Comparison of ENCODE assay signal across 23 cellular contexts in genomic region chr2:25369876-25370275, GRCh38. TPM values are rescaled to one million over a fixed set of nuclear protein-coding genes. Genes with fewer than 3 reads are reported as not detected.
DNase-seq lines count a peak whose midpoint lies in the region; ATAC-seq and TF ChIP-seq lines count a peak whose summit lies in the region.
"Had no signal": no experiment of that assay in that cellular context is flagged by ENCODE, and none has a peak within 500 bp of the region (broad histone marks: within the 10 kb centered on the region; RNA-seq: fewer than 3 reads in every experiment).

No MANE protein-coding gene starts in this region.

- no peak overlapping the region for H3K9ac ChIP-seq in SK-N-MC (ENCODE audit: insufficient read length)
- H3K9ac ChIP-seq in mesendoderm (ENCODE audit: low read length), result no peak overlapping the region
- no peak overlapping the region for H3K9ac ChIP-seq in mesenchymal stem cell (ENCODE audit: low read length)
- H3K9ac ChIP-seq: BLaER1, GM23248 had no signal

- H3K27ac Mint-ChIP-seq in CD4-positive, CD25-positive, alpha-beta regulatory T cell, result peak overlapping the region in 2 of 3 donors; percentile 12 to 77
- peak overlapping the region; percentile 58 for H3K27ac Mint-ChIP-seq in stimulated activated effector memory CD8-positive, alpha-beta T cell treated with anti-CD3 and anti-CD28 coated beads, Interleukin-12 subunit alpha, Interleukin-12 subunit beta, amount 100 ng/mL, for 72 hours
- peak overlapping the region in 2 of 9 donors; percentile 22 to 45 for H3K27ac Mint-ChIP-seq in naive thymus-derived CD4-positive, alpha-beta T cell
- H3K27ac Mint-ChIP-seq: CD8-positive, alpha-beta T cell had no signal

- H3K4me1 Mint-ChIP-seq in CD4-positive, CD25-positive, alpha-beta regulatory T cell, result peaks cover 0 to 20% (median 3%) of the 10 kb centered on the region in 4 donors
- peaks cover 2% of the 10 kb centered on the region for H3K4me1 Mint-ChIP-seq in stimulated activated effector memory CD8-positive, alpha-beta T cell treated with anti-CD3 and anti-CD28 coated beads, Interleukin-12 subunit alpha, Interleukin-12 subunit beta, amount 100 ng/mL, for 72 hours
- peaks cover 0 to 14% (median 5%) of the 10 kb centered on the region in 7 donors for H3K4me1 Mint-ChIP-seq in naive thymus-derived CD4-positive, alpha-beta T cell

- no peaks in the 10 kb centered on the region for H3K27me3 Mint-ChIP-seq in CD4-positive, CD25-positive, alpha-beta regulatory T cell
- no peaks in the 10 kb centered on the region for H3K27me3 Mint-ChIP-seq in naive thymus-derived CD4-positive, alpha-beta T cell

- no peak overlapping the region for H3K27ac ChIP-seq in CD4-positive, CD25-positive, alpha-beta regulatory T cell (ENCODE audit: insufficient read depth, low read length, poor library complexity, severe bottlenecking)
- H3K27ac ChIP-seq in SK-N-MC, result 0 out of 2 replicates have a peak overlapping the region, but pooled peaks have one; percentile 75
- no peak overlapping the region for H3K27ac ChIP-seq in mesendoderm (ENCODE audit: low read depth, low read length)
- H3K27ac ChIP-seq in right atrium auricular region, result no peak overlapping the region
- no peak overlapping the region for H3K27ac ChIP-seq in naive thymus-derived CD4-positive, alpha-beta T cell (ENCODE audit: low read depth, low read length)
- no peak overlapping the region for H3K27ac ChIP-seq in mesenchymal stem cell (ENCODE audit: low read length, poor library complexity, severe bottlenecking)
- H3K27ac ChIP-seq: BLaER1, GM23248 had no signal

- no peaks in the 10 kb centered on the region for H3K4me1 ChIP-seq in CD4-positive, CD25-positive, alpha-beta regulatory T cell (ENCODE audit: control insufficient read depth, insufficient read depth, low read length, poor library complexity, severe bottlenecking)
- H3K4me1 ChIP-seq in mesendoderm (ENCODE audit: control insufficient read depth, low read depth, low read length) (peaks cover 2% of the 10 kb centered on the region), right atrium auricular region (peaks cover 0 to 5% of the 10 kb centered on the region in 2 donors), mesenchymal stem cell (ENCODE audit: control insufficient read depth, insufficient read depth, low read depth, low read length) (peaks cover 2% of the 10 kb centered on the region)
- H3K4me1 ChIP-seq in naive thymus-derived CD4-positive, alpha-beta T cell (ENCODE audit: control insufficient read depth in 2 of 2, insufficient read depth in 2 of 2, low read length in 2 of 2), result no peaks in the 10 kb centered on the region

- H2BK15ac ChIP-seq in mesendoderm (replicated peaks; ENCODE audit: low read depth) (no peak overlapping the region), mesenchymal stem cell (ENCODE audit: low read depth, poor library complexity, severe bottlenecking) (no peak overlapping the region)

- no CpG with 5 or more reads among the region's 5 CpGs for WGBS in mesendoderm (ENCODE audit: extremely low coverage, insufficient coverage, low lambda C conversion rate)
- WGBS in mesenchymal stem cell, result 87% methylated on average over 3 of the region's 5 CpGs

- H4K91ac ChIP-seq in mesenchymal stem cell (ENCODE audit: low read length), result no peak overlapping the region

- no peak overlapping the region for H2AFZ ChIP-seq in mesenchymal stem cell (ENCODE audit: low read depth, low read length)
- H2AFZ ChIP-seq: GM23248 had no signal

- no peak overlapping the region for H3K14ac ChIP-seq in mesenchymal stem cell (ENCODE audit: low read length in 2 of 2)

- H4K8ac ChIP-seq in mesendoderm (ENCODE audit: low read depth, low read length) (no peak overlapping the region), mesenchymal stem cell (ENCODE audit: low read length) (no peak overlapping the region)

- H3K79me1 ChIP-seq in mesendoderm (ENCODE audit: low read length), result no peaks in the 10 kb centered on the region
- no peaks in the 10 kb centered on the region for H3K79me1 ChIP-seq in mesenchymal stem cell (replicated peaks; ENCODE audit: low read length, poor library complexity, severe bottlenecking)

- TF ChIP-seq CTCF in right atrium auricular region (IDR thresholded peaks at IDR 0.05), result no peak

- H3K4ac ChIP-seq in mesendoderm (ENCODE audit: low read depth, low read length) (no peak overlapping the region), mesenchymal stem cell (ENCODE audit: low read depth in 1 of 2, low read length in 2 of 2) (no peak overlapping the region)

- DNase-seq in CD4-positive, CD25-positive, alpha-beta regulatory T cell, result no peak
- DNase-seq in SK-N-MC (ENCODE audit: low read depth, low spot score), result no peak
- peak; percentile 26 for DNase-seq in mesendoderm
- DNase-seq in stimulated activated effector memory CD8-positive, alpha-beta T cell treated with anti-CD3 and anti-CD28 coated beads, Interleukin-12 subunit alpha, Interleukin-12 subunit beta, amount 100 ng/mL, for 72 hours (ENCODE audit: low spot score in 2 of 2), result no peak
- no peak for DNase-seq in right atrium auricular region (ENCODE audit: low spot score)
- no peak for DNase-seq in naive thymus-derived CD4-positive, alpha-beta T cell
- DNase-seq in mesenchymal stem cell, result no peak
- DNase-seq: CD8-positive, alpha-beta T cell; DMS53; EL; GM23248; Kasumi-1; MG63; NCI-H1048; NCI-H1436 treated with DMSO at 0.1 percent for 48 hours; NCI-H2029; NCI-H446 treated with DMSO at 0.1 percent for 48 hours; NCI-H69; NK-92 treated with Interleukin-12 subunit alpha and Interleukin-12 subunit beta, amount 100 ng/mL, for 24 hours; Right ventricle myocardium superior had no signal

- peaks cover 5% of the 10 kb centered on the region for H3K36me3 ChIP-seq in CD4-positive, CD25-positive, alpha-beta regulatory T cell (ENCODE audit: control insufficient read depth, insufficient read depth, low read length)
- H3K36me3 ChIP-seq in SK-N-MC (ENCODE audit: insufficient read depth, low read length) (no peaks in the 10 kb centered on the region), mesendoderm (ENCODE audit: control insufficient read depth, insufficient read depth, low read length) (no peaks in the 10 kb centered on the region), right atrium auricular region (no peaks in the 10 kb centered on the region), mesenchymal stem cell (ENCODE audit: control insufficient read depth in 1 of 2, insufficient read depth in 2 of 2, low read depth in 1 of 2, low read length in 2 of 2) (no peaks in the 10 kb centered on the region)
- H3K36me3 ChIP-seq in naive thymus-derived CD4-positive, alpha-beta T cell (ENCODE audit: control insufficient read depth in 2 of 3, insufficient read depth in 3 of 3, low read length in 3 of 3), result no peaks in the 10 kb centered on the region
- H3K36me3 ChIP-seq: BLaER1, HAP-1, MG63 had no signal

- ATAC-seq in CD4-positive, CD25-positive, alpha-beta regulatory T cell (ENCODE audit: low read depth in 2 of 2), result no peak
- no peak for ATAC-seq in stimulated activated effector memory CD8-positive, alpha-beta T cell treated with anti-CD3 and anti-CD28 coated beads, Interleukin-12 subunit alpha, Interleukin-12 subunit beta, amount 100 ng/mL, for 72 hours
- ATAC-seq in naive thymus-derived CD4-positive, alpha-beta T cell, result no peak
- ATAC-seq: CD8-positive, alpha-beta T cell; GM12878 had no signal

- no peaks in the 10 kb centered on the region for H3K9me3 ChIP-seq in CD4-positive, CD25-positive, alpha-beta regulatory T cell (ENCODE audit: control insufficient read depth in 2 of 2, low read length in 2 of 2)
- no peaks in the 10 kb centered on the region for H3K9me3 ChIP-seq in SK-N-MC (ENCODE audit: low read depth, low read length)
- no peaks in the 10 kb centered on the region for H3K9me3 ChIP-seq in right atrium auricular region
- H3K9me3 ChIP-seq in naive thymus-derived CD4-positive, alpha-beta T cell (ENCODE audit: control insufficient read depth in 2 of 3, low read length in 3 of 3), result no peaks in the 10 kb centered on the region
- H3K9me3 ChIP-seq in mesenchymal stem cell (ENCODE audit: control insufficient read depth, low read length), result no peaks in the 10 kb centered on the region
- H3K9me3 ChIP-seq: BLaER1, HAP-1, MG63 had no signal

- CTCF ChIA-PET in naive thymus-derived CD4-positive, alpha-beta T cell (lab: Charles Lee), result interaction anchor here (0.5 kb wide), 1 partner anchor 16 kb away, joined by 3 read pairs; no protein-coding TSS in a partner anchor

- H2BK5ac ChIP-seq in mesendoderm (ENCODE audit: low read length), result no peak overlapping the region
- H2BK5ac ChIP-seq in mesenchymal stem cell (ENCODE audit: low read depth, low read length, poor library complexity, severe bottlenecking), result no peak overlapping the region

- H3K56ac ChIP-seq in mesendoderm (ENCODE audit: low read length), result no peak overlapping the region

- intact Hi-C loops in naive thymus-derived CD4-positive, alpha-beta T cell (cut with micrococcal nuclease), result loop anchor here in 1 of 2 donors (10.0 kb wide), 1 partner anchor 305 kb away; the partner anchor contains the start of gene DTNB

- no peaks in the 10 kb centered on the region for H3K9me3 Mint-ChIP-seq in CD4-positive, CD25-positive, alpha-beta regulatory T cell
- no peaks in the 10 kb centered on the region for H3K9me3 Mint-ChIP-seq in stimulated activated effector memory CD8-positive, alpha-beta T cell treated with anti-CD3 and anti-CD28 coated beads, Interleukin-12 subunit alpha, Interleukin-12 subunit beta, amount 100 ng/mL, for 72 hours
- no peaks in the 10 kb centered on the region for H3K9me3 Mint-ChIP-seq in naive thymus-derived CD4-positive, alpha-beta T cell
- H3K9me3 Mint-ChIP-seq: CD8-positive, alpha-beta T cell had no signal

- H3K18ac ChIP-seq in mesendoderm (ENCODE audit: low read length), result no peak overlapping the region
- H3K18ac ChIP-seq in mesenchymal stem cell (ENCODE audit: low read depth in 1 of 2, low read length in 2 of 2), result no peak overlapping the region

- H3K4me3 ChIP-seq in CD4-positive, CD25-positive, alpha-beta regulatory T cell (ENCODE audit: low read depth, low read length), result no peak overlapping the region
- no peak overlapping the region for H3K4me3 ChIP-seq in SK-N-MC
- no peak overlapping the region for H3K4me3 ChIP-seq in mesendoderm (ENCODE audit: low read length)
- H3K4me3 ChIP-seq in right atrium auricular region, result no peak overlapping the region
- no peak overlapping the region for H3K4me3 ChIP-seq in naive thymus-derived CD4-positive, alpha-beta T cell (ENCODE audit: low read length)
- H3K4me3 ChIP-seq in mesenchymal stem cell (ENCODE audit: insufficient read depth in 1 of 2, low read depth in 1 of 2, low read length in 2 of 2), result no peak overlapping the region
- H3K4me3 ChIP-seq: BLaER1, GM12878, GM23248, HAP-1, MG63 had no signal

- POLR2A ChIA-PET in naive thymus-derived CD4-positive, alpha-beta T cell (lab: Charles Lee), result no interaction called here

- no peak overlapping the region for H2BK12ac ChIP-seq in mesenchymal stem cell (ENCODE audit: low read length in 2 of 2)

- H2BK120ac ChIP-seq in mesendoderm (ENCODE audit: low read depth, low read length) (no peak overlapping the region), mesenchymal stem cell (ENCODE audit: low read depth, low read length) (no peak overlapping the region)

- H4K5ac ChIP-seq in mesendoderm (ENCODE audit: low read length), result no peak overlapping the region

- no peak overlapping the region for H3K4me2 ChIP-seq in mesendoderm (ENCODE audit: low read length)
- no peak overlapping the region for H3K4me2 ChIP-seq in mesenchymal stem cell (ENCODE audit: low read length, poor library complexity, severe bottlenecking)
- H3K4me2 ChIP-seq: BLaER1 had no signal

- H3K23ac ChIP-seq in mesendoderm (ENCODE audit: low read length) (no peak overlapping the region), mesenchymal stem cell (ENCODE audit: low read length in 2 of 2) (no peak overlapping the region)

- no peak overlapping the region for H3K4me3 Mint-ChIP-seq in CD4-positive, CD25-positive, alpha-beta regulatory T cell
- H3K4me3 Mint-ChIP-seq in stimulated activated effector memory CD8-positive, alpha-beta T cell treated with anti-CD3 and anti-CD28 coated beads, Interleukin-12 subunit alpha, Interleukin-12 subunit beta, amount 100 ng/mL, for 72 hours, result no peak overlapping the region
- no peak overlapping the region for H3K4me3 Mint-ChIP-seq in naive thymus-derived CD4-positive, alpha-beta T cell
- H3K4me3 Mint-ChIP-seq: CD8-positive, alpha-beta T cell had no signal

- H3K27me3 ChIP-seq in CD4-positive, CD25-positive, alpha-beta regulatory T cell (ENCODE audit: control insufficient read depth, insufficient read depth, low read length), result no peaks in the 10 kb centered on the region
- no peaks in the 10 kb centered on the region for H3K27me3 ChIP-seq in mesendoderm (ENCODE audit: insufficient read depth, low read length, poor library complexity)
- H3K27me3 ChIP-seq in right atrium auricular region, result no peaks in the 10 kb centered on the region
- no peaks in the 10 kb centered on the region for H3K27me3 ChIP-seq in naive thymus-derived CD4-positive, alpha-beta T cell (ENCODE audit: control insufficient read depth in 2 of 2, insufficient read depth in 2 of 2, low read length in 2 of 2)
- H3K27me3 ChIP-seq in mesenchymal stem cell (ENCODE audit: control insufficient read depth in 1 of 2, insufficient read depth in 1 of 2, low read length in 2 of 2), result peaks cover 0 to 3% of the 10 kb centered on the region in 2 experiments
- H3K27me3 ChIP-seq: BLaER1, MG63 had no signal

- H2AK5ac ChIP-seq in mesendoderm (ENCODE audit: low read length) (no peak overlapping the region), mesenchymal stem cell (ENCODE audit: low read length, severe bottlenecking) (no peak overlapping the region)

- H3K36me3 Mint-ChIP-seq in CD4-positive, CD25-positive, alpha-beta regulatory T cell, result peaks cover 15% of the 10 kb centered on the region
- peaks cover 6% of the 10 kb centered on the region for H3K36me3 Mint-ChIP-seq in stimulated activated effector memory CD8-positive, alpha-beta T cell treated with anti-CD3 and anti-CD28 coated beads, Interleukin-12 subunit alpha, Interleukin-12 subunit beta, amount 100 ng/mL, for 72 hours
- peaks cover 0 to 2% (median 0%) of the 10 kb centered on the region in 5 donors for H3K36me3 Mint-ChIP-seq in naive thymus-derived CD4-positive, alpha-beta T cell

- H3K79me2 ChIP-seq in mesendoderm (ENCODE audit: control insufficient read depth, insufficient read depth, low read length), result no peaks in the 10 kb centered on the region

RNA-seq across cellular contexts. Expression of gene DNMT3A, which starts 28.2 kb away (rescaled TPM):
- 81.0 TPM for total RNA-seq in CD4-positive, CD25-positive, alpha-beta regulatory T cell
- 10 to 100 TPM in 3 of 4 donors, 1 to 10 TPM in 1; 8.1 to 14.4 (median 11.9) TPM for polyA plus RNA-seq in CD4-positive, CD25-positive, alpha-beta regulatory T cell
- polyA plus RNA-seq in mesendoderm (2013, experiment 1 of 2), result 50.9 TPM
- 53.0 TPM for polyA plus RNA-seq in mesendoderm (2013, experiment 2 of 2)
- total RNA-seq in right atrium auricular region, result 1 to 10 TPM; 6.0 to 8.1 TPM
- total RNA-seq in naive thymus-derived CD4-positive, alpha-beta T cell, result 100 to 1,000 TPM in 3 of 5 experiments, 10 to 100 TPM in 2; 78.9 to 117 (median 106) TPM
- polyA plus RNA-seq in naive thymus-derived CD4-positive, alpha-beta T cell, result 10 to 100 TPM; 19.4 to 29.0 TPM
- polyA plus RNA-seq in mesenchymal stem cell (2013, experiment 1 of 2), result 10.8 TPM
- 10.1 TPM for polyA plus RNA-seq in mesenchymal stem cell (2013, experiment 2 of 2)
